ENCODE assay signal across 1 cellular context in the genomic region with DNA sequence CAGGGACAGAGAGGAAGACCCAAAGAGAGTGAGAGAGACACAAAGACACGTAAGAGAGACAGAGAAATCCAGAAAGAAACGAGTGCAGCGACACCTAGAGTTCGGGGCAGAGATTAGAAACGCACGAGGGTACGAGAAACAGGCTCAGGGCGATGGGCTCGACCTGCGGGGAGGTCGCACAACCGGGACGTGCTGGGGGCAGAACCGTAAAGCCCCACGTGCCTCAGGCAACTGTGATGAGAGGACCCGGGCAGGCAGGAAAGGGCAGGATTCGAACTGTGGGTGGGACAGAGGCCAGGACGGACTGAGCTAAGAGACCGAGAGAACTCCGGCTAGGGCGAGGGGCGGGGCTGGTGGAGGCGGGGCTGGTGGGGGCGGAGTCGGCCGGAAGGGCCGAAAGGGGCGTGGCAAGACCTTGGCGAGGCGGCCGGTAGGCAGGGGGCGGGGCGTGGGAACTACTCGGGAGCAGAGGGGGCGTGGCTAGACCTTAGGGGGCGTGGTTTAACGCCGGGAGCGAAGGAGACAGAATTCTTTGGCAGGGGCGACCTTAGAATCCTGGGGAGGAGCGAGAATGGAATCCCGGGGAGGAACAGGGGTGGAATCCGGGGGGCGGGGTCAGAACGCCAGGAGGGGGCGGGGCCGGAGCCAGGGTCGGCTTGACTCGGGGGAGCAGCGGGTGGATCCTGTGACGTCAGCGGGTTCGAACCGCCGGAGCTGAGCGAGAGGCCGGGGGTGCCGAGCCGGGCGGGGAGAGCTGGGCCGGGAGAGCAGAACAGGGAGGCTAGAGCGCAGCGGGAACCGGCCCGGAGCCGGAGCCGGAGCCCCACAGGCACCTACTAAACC.
TF ChIP-seq lines count a peak whose summit lies in the region.

TSS of gene NECTIN2 (plus strand) at position 686 of the 843 bp plus-strand sequence. CDS start 229 bp downstream, outside the sequence.

TF ChIP-seq in HepG2, 621 proteins besides CTCF, POLR2A, EP300 and RAD21 (continued from another document and continues in another):
- TF ChIP-seq, protein P1, sequence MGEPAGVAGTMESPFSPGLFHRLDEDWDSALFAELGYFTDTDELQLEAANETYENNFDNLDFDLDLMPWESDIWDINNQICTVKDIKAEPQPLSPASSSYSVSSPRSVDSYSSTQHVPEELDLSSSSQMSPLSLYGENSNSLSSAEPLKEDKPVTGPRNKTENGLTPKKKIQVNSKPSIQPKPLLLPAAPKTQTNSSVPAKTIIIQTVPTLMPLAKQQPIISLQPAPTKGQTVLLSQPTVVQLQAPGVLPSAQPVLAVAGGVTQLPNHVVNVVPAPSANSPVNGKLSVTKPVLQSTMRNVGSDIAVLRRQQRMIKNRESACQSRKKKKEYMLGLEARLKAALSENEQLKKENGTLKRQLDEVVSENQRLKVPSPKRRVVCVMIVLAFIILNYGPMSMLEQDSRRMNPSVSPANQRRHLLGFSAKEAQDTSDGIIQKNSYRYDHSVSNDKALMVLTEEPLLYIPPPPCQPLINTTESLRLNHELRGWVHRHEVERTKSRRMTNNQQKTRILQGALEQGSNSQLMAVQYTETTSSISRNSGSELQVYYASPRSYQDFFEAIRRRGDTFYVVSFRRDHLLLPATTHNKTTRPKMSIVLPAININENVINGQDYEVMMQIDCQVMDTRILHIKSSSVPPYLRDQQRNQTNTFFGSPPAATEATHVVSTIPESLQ (CRISPR knock-in tag; conservative IDR thresholded peaks at IDR 0.05): no peak
- peak; percentile 44 for TF ChIP-seq BHLHE40 (IDR thresholded peaks at IDR 0.05; ENCODE audit: low read length)
- no peak for TF ChIP-seq ZNF33B (CRISPR knock-in tag; IDR thresholded peaks at IDR 0.05)
- no peak; a peak in 2 of 4 replicates for TF ChIP-seq KLF16 (CRISPR knock-in tag; IDR thresholded peaks at IDR 0.05)
- TF ChIP-seq GABPA (IDR thresholded peaks at IDR 0.05; ENCODE audit: low read depth, low read length): no peak
- TF ChIP-seq GABPA (CRISPR knock-in tag; IDR thresholded peaks at IDR 0.05; ENCODE audit: low read depth): 0 out of 2 replicates have a peak, but pooled peaks have one; percentile 19
- TF ChIP-seq THAP11 (CRISPR knock-in tag; IDR thresholded peaks at IDR 0.05): peak; percentile 36
- TF ChIP-seq SETDB1 (CRISPR knock-in tag; IDR thresholded peaks at IDR 0.05; ENCODE audit: borderline replicate concordance): no peak
- TF ChIP-seq, protein P2, sequence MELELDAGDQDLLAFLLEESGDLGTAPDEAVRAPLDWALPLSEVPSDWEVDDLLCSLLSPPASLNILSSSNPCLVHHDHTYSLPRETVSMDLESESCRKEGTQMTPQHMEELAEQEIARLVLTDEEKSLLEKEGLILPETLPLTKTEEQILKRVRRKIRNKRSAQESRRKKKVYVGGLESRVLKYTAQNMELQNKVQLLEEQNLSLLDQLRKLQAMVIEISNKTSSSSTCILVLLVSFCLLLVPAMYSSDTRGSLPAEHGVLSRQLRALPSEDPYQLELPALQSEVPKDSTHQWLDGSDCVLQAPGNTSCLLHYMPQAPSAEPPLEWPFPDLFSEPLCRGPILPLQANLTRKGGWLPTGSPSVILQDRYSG (CRISPR knock-in tag; IDR thresholded peaks at IDR 0.05): no peak
- no peak for TF ChIP-seq TEF (CRISPR knock-in tag; IDR thresholded peaks at IDR 0.05)
- TF ChIP-seq ZNF280D (CRISPR knock-in tag; IDR thresholded peaks at IDR 0.05): no peak
- peak; percentile 70 for TF ChIP-seq PHF21A (CRISPR knock-in tag; IDR thresholded peaks at IDR 0.05)
- no peak for TF ChIP-seq ISL2 (CRISPR knock-in tag; IDR thresholded peaks at IDR 0.05)
- TF ChIP-seq PCBP2 (optimal IDR thresholded peaks at IDR 0.05; ENCODE audit: low read depth, low read length, poor library complexity, severe bottlenecking): no peak
- no peak for TF ChIP-seq BCLAF1 (IDR thresholded peaks at IDR 0.05)
- TF ChIP-seq NFYC (CRISPR knock-in tag; IDR thresholded peaks at IDR 0.05): no peak
- no peak for TF ChIP-seq JARID2 (CRISPR knock-in tag; IDR thresholded peaks at IDR 0.05; ENCODE audit: insufficient replicate concordance)
- no peak for TF ChIP-seq ZNF772 (CRISPR knock-in tag; IDR thresholded peaks at IDR 0.05)
- no peak for TF ChIP-seq PCBP1 (IDR thresholded peaks at IDR 0.05; ENCODE audit: borderline replicate concordance, low read depth, low read length)
- no peak for TF ChIP-seq ARNT (IDR thresholded peaks at IDR 0.05)
- no peak for TF ChIP-seq GATAD2A (CRISPR knock-in tag; IDR thresholded peaks at IDR 0.05)
- TF ChIP-seq ZNF18 (CRISPR knock-in tag; IDR thresholded peaks at IDR 0.05; ENCODE audit: insufficient replicate concordance): no peak
- TF ChIP-seq ZFP62 (CRISPR knock-in tag; IDR thresholded peaks at IDR 0.05): no peak
- TF ChIP-seq RBM22 (optimal IDR thresholded peaks at IDR 0.05; ENCODE audit: low read length): no peak
- TF ChIP-seq SRSF1 (optimal IDR thresholded peaks at IDR 0.05; ENCODE audit: low read depth, low read length): no peak
- TF ChIP-seq KLF12 (CRISPR knock-in tag; IDR thresholded peaks at IDR 0.05; ENCODE audit: borderline replicate concordance): no peak
- TF ChIP-seq, protein P3, sequence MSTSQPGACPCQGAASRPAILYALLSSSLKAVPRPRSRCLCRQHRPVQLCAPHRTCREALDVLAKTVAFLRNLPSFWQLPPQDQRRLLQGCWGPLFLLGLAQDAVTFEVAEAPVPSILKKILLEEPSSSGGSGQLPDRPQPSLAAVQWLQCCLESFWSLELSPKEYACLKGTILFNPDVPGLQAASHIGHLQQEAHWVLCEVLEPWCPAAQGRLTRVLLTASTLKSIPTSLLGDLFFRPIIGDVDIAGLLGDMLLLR (CRISPR knock-in tag; IDR thresholded peaks at IDR 0.05): peak; percentile 25; the same call in 1 of the 2 replicates
- TF ChIP-seq MYPOP (CRISPR knock-in tag; IDR thresholded peaks at IDR 0.05): 0 out of 2 replicates have a peak, but pooled peaks have one; percentile 22
- TF ChIP-seq, protein P4, sequence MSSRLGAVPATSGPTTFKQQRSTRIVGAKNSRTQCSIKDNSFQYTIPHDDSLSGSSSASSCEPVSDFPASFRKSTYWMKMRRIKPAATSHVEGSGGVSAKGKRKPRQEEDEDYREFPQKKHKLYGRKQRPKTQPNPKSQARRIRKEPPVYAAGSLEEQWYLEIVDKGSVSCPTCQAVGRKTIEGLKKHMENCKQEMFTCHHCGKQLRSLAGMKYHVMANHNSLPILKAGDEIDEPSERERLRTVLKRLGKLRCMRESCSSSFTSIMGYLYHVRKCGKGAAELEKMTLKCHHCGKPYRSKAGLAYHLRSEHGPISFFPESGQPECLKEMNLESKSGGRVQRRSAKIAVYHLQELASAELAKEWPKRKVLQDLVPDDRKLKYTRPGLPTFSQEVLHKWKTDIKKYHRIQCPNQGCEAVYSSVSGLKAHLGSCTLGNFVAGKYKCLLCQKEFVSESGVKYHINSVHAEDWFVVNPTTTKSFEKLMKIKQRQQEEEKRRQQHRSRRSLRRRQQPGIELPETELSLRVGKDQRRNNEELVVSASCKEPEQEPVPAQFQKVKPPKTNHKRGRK (CRISPR knock-in tag; IDR thresholded peaks at IDR 0.05): no peak
- TF ChIP-seq, protein P5, sequence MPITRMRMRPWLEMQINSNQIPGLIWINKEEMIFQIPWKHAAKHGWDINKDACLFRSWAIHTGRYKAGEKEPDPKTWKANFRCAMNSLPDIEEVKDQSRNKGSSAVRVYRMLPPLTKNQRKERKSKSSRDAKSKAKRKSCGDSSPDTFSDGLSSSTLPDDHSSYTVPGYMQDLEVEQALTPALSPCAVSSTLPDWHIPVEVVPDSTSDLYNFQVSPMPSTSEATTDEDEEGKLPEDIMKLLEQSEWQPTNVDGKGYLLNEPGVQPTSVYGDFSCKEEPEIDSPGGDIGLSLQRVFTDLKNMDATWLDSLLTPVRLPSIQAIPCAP (CRISPR knock-in tag; IDR thresholded peaks at IDR 0.05; ENCODE audit: low read depth): no peak
- TF ChIP-seq, protein P6, sequence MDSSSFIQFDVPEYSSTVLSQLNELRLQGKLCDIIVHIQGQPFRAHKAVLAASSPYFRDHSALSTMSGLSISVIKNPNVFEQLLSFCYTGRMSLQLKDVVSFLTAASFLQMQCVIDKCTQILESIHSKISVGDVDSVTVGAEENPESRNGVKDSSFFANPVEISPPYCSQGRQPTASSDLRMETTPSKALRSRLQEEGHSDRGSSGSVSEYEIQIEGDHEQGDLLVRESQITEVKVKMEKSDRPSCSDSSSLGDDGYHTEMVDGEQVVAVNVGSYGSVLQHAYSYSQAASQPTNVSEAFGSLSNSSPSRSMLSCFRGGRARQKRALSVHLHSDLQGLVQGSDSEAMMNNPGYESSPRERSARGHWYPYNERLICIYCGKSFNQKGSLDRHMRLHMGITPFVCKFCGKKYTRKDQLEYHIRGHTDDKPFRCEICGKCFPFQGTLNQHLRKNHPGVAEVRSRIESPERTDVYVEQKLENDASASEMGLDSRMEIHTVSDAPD (CRISPR knock-in tag; IDR thresholded peaks at IDR 0.05): no peak
- TF ChIP-seq KDM5B (CRISPR knock-in tag; IDR thresholded peaks at IDR 0.05; ENCODE audit: borderline replicate concordance): peak; percentile 25; the same call in 1 of the 2 replicates
- TF ChIP-seq, protein P7, sequence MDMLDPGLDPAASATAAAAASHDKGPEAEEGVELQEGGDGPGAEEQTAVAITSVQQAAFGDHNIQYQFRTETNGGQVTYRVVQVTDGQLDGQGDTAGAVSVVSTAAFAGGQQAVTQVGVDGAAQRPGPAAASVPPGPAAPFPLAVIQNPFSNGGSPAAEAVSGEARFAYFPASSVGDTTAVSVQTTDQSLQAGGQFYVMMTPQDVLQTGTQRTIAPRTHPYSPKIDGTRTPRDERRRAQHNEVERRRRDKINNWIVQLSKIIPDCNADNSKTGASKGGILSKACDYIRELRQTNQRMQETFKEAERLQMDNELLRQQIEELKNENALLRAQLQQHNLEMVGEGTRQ (IDR thresholded peaks at IDR 0.05; ENCODE audit: low read depth, low read length): peak; percentile 46; the same call in 1 of the 2 replicates
- TF ChIP-seq, protein P7 (CRISPR knock-in tag; IDR thresholded peaks at IDR 0.05; ENCODE audit: borderline replicate concordance): no peak
